In genomic region chr2:176317246-176318065, GRCh38 we compare ENCODE assay signal across 1 cellular context.
TF ChIP-seq lines count a peak whose summit lies in the region.

No MANE protein-coding gene starts in this region.

TF ChIP-seq in HepG2, 621 proteins besides CTCF, POLR2A, EP300 and RAD21 (continued from another document and continues in another):
- TF ChIP-seq NCOR1 (IDR thresholded peaks at IDR 0.05; ENCODE audit: borderline replicate concordance, low read length) (peak; percentile 40; the same call in 1 of the 2 replicates), HNF4G (IDR thresholded peaks at IDR 0.05; ENCODE audit: borderline replicate concordance, low read depth, low read length) (peak; percentile 64; the same call in 1 of the 2 replicates), HNF4G (CRISPR knock-in tag; IDR thresholded peaks at IDR 0.05; ENCODE audit: borderline replicate concordance, low read depth) (no peak), TEAD3 (CRISPR knock-in tag; optimal IDR thresholded peaks at IDR 0.05; ENCODE audit: borderline replicate concordance) (peak; percentile 26), BCL6 (CRISPR knock-in tag; IDR thresholded peaks at IDR 0.05) (peak; percentile 83), NFIC (IDR thresholded peaks at IDR 0.05; ENCODE audit: low read length) (0 out of 2 replicates have a peak, but pooled peaks have one; percentile 61), ZNF205 (CRISPR knock-in tag; IDR thresholded peaks at IDR 0.05) (peak; percentile 54; the same call in 1 of the 2 replicates), ZBTB34 (CRISPR knock-in tag; IDR thresholded peaks at IDR 0.05) (0 out of 2 replicates have a peak, but pooled peaks have one; percentile 37), CAMTA2 (CRISPR knock-in tag; IDR thresholded peaks at IDR 0.05; ENCODE audit: borderline replicate concordance) (no peak), ZNF367 (CRISPR knock-in tag; IDR thresholded peaks at IDR 0.05; ENCODE audit: borderline replicate concordance) (no peak), ZNF629 (CRISPR knock-in tag; conservative IDR thresholded peaks at IDR 0.05) (peak; percentile 43; the same call in 1 of the 2 replicates), SNRNP70 (IDR thresholded peaks at IDR 0.05; ENCODE audit: low read depth, low read length) (no peak), HNRNPL (IDR thresholded peaks at IDR 0.05; ENCODE audit: low read depth, low read length) (0 out of 2 replicates have a peak, but pooled peaks have one; percentile 25), REST (IDR thresholded peaks at IDR 0.05; ENCODE audit: borderline replicate concordance in 1 of 2, low read depth in 1 of 2, low read length in 2 of 2) (no peak), ZFP90 (CRISPR knock-in tag; IDR thresholded peaks at IDR 0.05; ENCODE audit: borderline replicate concordance) (0 out of 2 replicates have a peak, but pooled peaks have one; percentile 21), ZNF18 (CRISPR knock-in tag; IDR thresholded peaks at IDR 0.05; ENCODE audit: insufficient replicate concordance) (no peak), HDAC1 (CRISPR knock-in tag; IDR thresholded peaks at IDR 0.05) (peak; percentile 46), STAG1 (CRISPR knock-in tag; IDR thresholded peaks at IDR 0.05) (peak; percentile 10; the same call in 1 of the 2 replicates), RARA (CRISPR knock-in tag; IDR thresholded peaks at IDR 0.05) (peak; percentile 83), TARDBP (CRISPR knock-in tag; IDR thresholded peaks at IDR 0.05) (peak; percentile 63), SALL1 (CRISPR knock-in tag; IDR thresholded peaks at IDR 0.05) (peak; percentile 33; the same call in 1 of the 2 replicates), ZNF543 (CRISPR knock-in tag; IDR thresholded peaks at IDR 0.05) (no peak), SNAPC2 (CRISPR knock-in tag; IDR thresholded peaks at IDR 0.05) (peak; percentile 57; the same call in 1 of the 2 replicates), ZFP36L2 (CRISPR knock-in tag; IDR thresholded peaks at IDR 0.05) (no peak), CHD4 (IDR thresholded peaks at IDR 0.05; ENCODE audit: borderline replicate concordance, low read length) (0 out of 2 replicates have a peak, but pooled peaks have one; percentile 37), PPARG (CRISPR knock-in tag; conservative IDR thresholded peaks at IDR 0.05) (peak; percentile 97), AHDC1 (CRISPR knock-in tag; IDR thresholded peaks at IDR 0.05; ENCODE audit: borderline replicate concordance) (0 out of 2 replicates have a peak, but pooled peaks have one; percentile 37), NCOA2 (CRISPR knock-in tag; IDR thresholded peaks at IDR 0.05) (peak; percentile 27; the same call in 1 of the 2 replicates), ZNF816 (CRISPR knock-in tag; IDR thresholded peaks at IDR 0.05; ENCODE audit: borderline replicate concordance) (0 out of 2 replicates have a peak, but pooled peaks have one; percentile 63), TOPORS (CRISPR knock-in tag; IDR thresholded peaks at IDR 0.05) (0 out of 2 replicates have a peak, but pooled peaks have one; percentile 32), JUNB (CRISPR knock-in tag; IDR thresholded peaks at IDR 0.05; ENCODE audit: borderline replicate concordance) (no peak), ZNF547 (CRISPR knock-in tag; IDR thresholded peaks at IDR 0.05) (no peak), ZNF510 (CRISPR knock-in tag; IDR thresholded peaks at IDR 0.05; ENCODE audit: low read depth) (no peak), CREM (IDR thresholded peaks at IDR 0.05) (peak; percentile 74), CREM (CRISPR knock-in tag; IDR thresholded peaks at IDR 0.05) (no peak), ZBTB25 (CRISPR knock-in tag; IDR thresholded peaks at IDR 0.05) (0 out of 2 replicates have a peak, but pooled peaks have one; percentile 14), ARID2 (CRISPR knock-in tag; IDR thresholded peaks at IDR 0.05; ENCODE audit: borderline replicate concordance) (0 out of 2 replicates have a peak, but pooled peaks have one; percentile 36), FOXP1 (IDR thresholded peaks at IDR 0.05) (no peak), FOXP1 (CRISPR knock-in tag; IDR thresholded peaks at IDR 0.05) (peak; percentile 73; the same call in 1 of the 2 replicates), ZFP82 (CRISPR knock-in tag; IDR thresholded peaks at IDR 0.05; ENCODE audit: borderline replicate concordance) (0 out of 2 replicates have a peak, but pooled peaks have one; percentile 53), CREB1 (IDR thresholded peaks at IDR 0.05) (no peak), CREB1 (CRISPR knock-in tag; IDR thresholded peaks at IDR 0.05) (peak; percentile 35; the same call in 1 of the 2 replicates), CHD2 (IDR thresholded peaks at IDR 0.05; ENCODE audit: low read depth, low read length) (no peak), SIN3B (IDR thresholded peaks at IDR 0.05; ENCODE audit: low read length) (no peak), SP5 (CRISPR knock-in tag; IDR thresholded peaks at IDR 0.05; ENCODE audit: borderline replicate concordance, low read depth) (no peak), ZNF30 (CRISPR knock-in tag; IDR thresholded peaks at IDR 0.05) (no peak), ZNF766 (CRISPR knock-in tag; IDR thresholded peaks at IDR 0.05; ENCODE audit: borderline replicate concordance) (no peak), ISL2 (CRISPR knock-in tag; IDR thresholded peaks at IDR 0.05) (peak; percentile 60; the same call in 1 of the 2 replicates), SOX5 (CRISPR knock-in tag; IDR thresholded peaks at IDR 0.05; ENCODE audit: borderline replicate concordance) (peak; percentile 71; the same call in 1 of the 2 replicates), THRA (CRISPR knock-in tag; IDR thresholded peaks at IDR 0.05; ENCODE audit: borderline replicate concordance) (peak; percentile 31; the same call in 1 of the 2 replicates)
